In the genomic region with DNA sequence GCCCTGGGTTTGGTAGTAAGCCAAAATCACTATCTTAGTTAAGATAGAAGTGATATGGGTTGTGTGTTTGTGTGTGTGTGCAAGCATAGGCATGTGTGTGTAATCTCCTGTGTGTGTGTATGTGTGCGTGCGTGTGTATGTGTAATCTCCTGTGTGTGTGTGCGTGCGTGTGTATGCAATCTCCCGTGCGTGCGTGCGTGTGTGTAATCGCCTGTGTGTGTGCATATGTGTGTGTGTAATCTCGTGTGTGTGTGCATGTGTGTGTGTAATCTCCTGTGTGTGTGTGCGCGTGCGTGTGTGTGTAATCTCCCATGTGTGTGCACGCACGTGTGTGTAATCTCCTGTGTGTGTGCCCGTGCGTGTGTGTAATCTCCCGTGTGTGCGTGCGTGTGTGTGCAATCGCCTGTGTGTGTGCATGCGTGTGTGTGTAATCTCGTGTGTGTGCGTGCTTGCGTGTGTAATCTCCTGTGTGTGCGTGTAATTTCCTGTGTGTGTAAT, we compare ENCODE assay signal across 22 cellular contexts.
"Had no signal": no experiment of that assay in that cellular context is flagged by ENCODE, and none has a peak within 500 bp of the region (broad histone marks: within the 10 kb centered on the region; RNA-seq: fewer than 3 reads in every experiment).

No MANE protein-coding gene starts in this region.

- DNase-seq: effector memory CD4-positive, alpha-beta T cell; esophagus squamous epithelium; foreskin fibroblast; glutamatergic neuron; kidney glomerular epithelial cell; natural killer cell; occipital lobe; pancreas; right cardiac atrium; stimulated activated CD4-positive, alpha-beta T cell treated with anti-CD3 and anti-CD28 coated beads, Interleukin-2, amount 100 ng/mL, for 48 hours; stimulated activated CD8-positive, alpha-beta memory T cell treated with anti-CD3 and anti-CD28 coated beads, Interleukin-4, amount 100 ng/mL, for 48 hours; stimulated activated naive CD8-positive, alpha-beta T cell treated with anti-CD3 and anti-CD28 coated beads, Interleukin-15, Interleukin-2, amounts not matched to agents 100 U/mL and 50 U/mL, for 24 hours; thyroid gland had no signal

- H3K36me3 ChIP-seq: esophagus squamous epithelium, gastroesophageal sphincter, pancreas, suprapubic skin, thyroid gland, upper lobe of left lung, vagina had no signal

- H3K27me3 ChIP-seq: pancreas, thyroid gland, upper lobe of left lung, vagina had no signal

- ATAC-seq: gastroesophageal sphincter; natural killer cell; pancreas; right cardiac atrium; stimulated activated effector memory CD8-positive, alpha-beta T cell treated with anti-CD3 and anti-CD28 coated beads, Interleukin-12 subunit alpha, Interleukin-12 subunit beta, amount 100 ng/mL, for 72 hours; stimulated activated naive CD8-positive, alpha-beta T cell treated with anti-CD3 and anti-CD28 coated beads, Interleukin-15, Interleukin-2, amounts not matched to agents 100 U/mL and 50 U/mL, for 24 hours had no signal

- H3K27ac Mint-ChIP-seq: mesothelial cell of epicardium; natural killer cell; stimulated activated effector memory CD8-positive, alpha-beta T cell treated with anti-CD3 and anti-CD28 coated beads, Interleukin-12 subunit alpha, Interleukin-12 subunit beta, amount 100 ng/mL, for 72 hours had no signal

- H3K9me3 Mint-ChIP-seq: mesothelial cell of epicardium, neural crest cell had no signal

- H3K4me2 ChIP-seq: smooth muscle cell had no signal

- H3K4me3 Mint-ChIP-seq: mesothelial cell of epicardium; natural killer cell; neural crest cell; stimulated activated effector memory CD8-positive, alpha-beta T cell treated with anti-CD3 and anti-CD28 coated beads, Interleukin-12 subunit alpha, Interleukin-12 subunit beta, amount 100 ng/mL, for 72 hours had no signal

- H3K4me3 ChIP-seq: esophagus squamous epithelium, gastroesophageal sphincter, pancreas, smooth muscle cell, suprapubic skin, thyroid gland, upper lobe of left lung, vagina had no signal

- FAIRE-seq: islet of Langerhans, pancreas had no signal

- H3K27ac ChIP-seq: esophagus squamous epithelium, gastroesophageal sphincter, pancreas, suprapubic skin, thyroid gland, upper lobe of left lung, vagina had no signal

- H3K4me1 ChIP-seq: esophagus squamous epithelium, gastroesophageal sphincter, pancreas, suprapubic skin, thyroid gland, upper lobe of left lung, vagina had no signal

- H3K9me3 ChIP-seq: esophagus squamous epithelium, gastroesophageal sphincter, pancreas, suprapubic skin, thyroid gland, upper lobe of left lung, vagina had no signal

- H3K36me3 Mint-ChIP-seq: mesothelial cell of epicardium; stimulated activated effector memory CD8-positive, alpha-beta T cell treated with anti-CD3 and anti-CD28 coated beads, Interleukin-12 subunit alpha, Interleukin-12 subunit beta, amount 100 ng/mL, for 72 hours had no signal
